8 cellular contexts compared by ENCODE assay signal in the genomic region with DNA sequence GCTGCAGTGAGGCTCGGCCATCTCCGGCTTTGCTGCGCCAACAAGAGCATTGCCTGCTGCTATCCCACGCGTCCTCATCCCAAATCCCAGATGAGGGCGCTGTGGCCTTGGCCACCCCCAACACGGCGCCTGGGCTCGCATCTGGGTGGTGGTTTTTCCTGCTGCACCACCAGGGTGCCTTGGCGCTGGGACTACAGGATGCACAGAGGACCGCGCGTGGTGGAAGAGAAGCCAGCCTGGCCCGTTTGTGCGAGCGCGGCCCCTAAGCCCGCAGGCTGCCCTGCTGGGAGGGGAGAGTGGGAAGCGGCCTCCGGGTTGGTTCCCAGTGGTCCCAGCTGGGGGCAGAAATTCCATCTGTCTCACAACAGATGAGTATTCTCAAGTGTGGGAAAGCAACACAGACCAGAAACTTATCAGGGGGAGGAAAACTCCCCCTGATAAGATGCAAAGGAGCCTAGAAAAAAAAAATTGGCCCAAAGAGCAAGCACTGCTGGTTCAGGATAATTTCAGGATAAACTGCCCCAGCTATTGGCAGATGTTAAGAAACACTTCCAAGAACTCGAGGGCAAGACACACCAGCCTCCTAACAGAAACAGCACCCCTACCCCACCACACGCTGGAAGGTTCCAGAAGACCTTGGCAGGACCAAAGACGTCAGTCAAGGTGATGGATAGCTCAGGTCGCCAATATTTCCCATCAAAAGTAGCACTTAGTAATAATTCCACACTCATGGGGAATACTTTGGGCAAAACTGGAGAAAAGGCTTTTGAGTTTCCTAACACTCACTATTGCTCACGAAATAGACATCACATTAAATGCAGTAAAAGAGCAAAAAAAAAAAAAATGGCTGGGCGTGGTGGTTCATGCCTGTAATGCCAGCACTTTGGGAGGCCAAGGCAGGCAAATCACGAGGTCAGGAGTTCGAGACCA.
DNase-seq lines count a peak whose midpoint lies in the region; ATAC-seq and TF ChIP-seq lines count a peak whose summit lies in the region.

No MANE protein-coding gene starts in this region.

- H3K27me3 ChIP-seq in HCT116 (ENCODE audit: insufficient read depth, low read length) (peaks cover 39% of the 10 kb centered on the region), body of pancreas (no peaks in the 10 kb centered on the region), iPS-20b (ENCODE audit: insufficient read depth, low read length) (no peaks in the 10 kb centered on the region), gastrocnemius medialis (peaks cover 4 to 13% (median 11%) of the 10 kb centered on the region in 3 donors)

- BruUV-seq in HCT116 (replicated peaks; lab: Mats Ljungman, UMichigan), result no TSS peak

- H4K20me1 ChIP-seq in HCT116 (ENCODE audit: insufficient read depth), result no peaks in the 10 kb centered on the region

- H3K4me2 ChIP-seq in HCT116 (ENCODE audit: low read length), result no peak overlapping the region

- TF ChIP-seq CTCF in HCT116 (IDR thresholded peaks at IDR 0.05 in 2 of 3, conservative IDR thresholded peaks at IDR 0.05 in 1 of 3; ENCODE audit: borderline replicate concordance in 1 of 3, insufficient read depth in 1 of 3, low read depth in 2 of 3, low read length in 2 of 3), result peak; percentile 54 to 94 (median 60)
- TF ChIP-seq CTCF in body of pancreas (IDR thresholded peaks at IDR 0.05), result peak in 4 of 7 experiments; percentile 48 to 58 (median 50)
- peak; percentile 34 to 52 (median 46) for TF ChIP-seq CTCF in gastrocnemius medialis (IDR thresholded peaks at IDR 0.05 in 4 of 5, conservative IDR thresholded peaks at IDR 0.05 in 1 of 5)

- 13 to 20% methylated on average over 23 to 28 of the region's 28 CpGs for WGBS in body of pancreas, 2 donors

- TF ChIP-seq POLR2A in HCT116 (IDR thresholded peaks at IDR 0.05; ENCODE audit: borderline replicate concordance, extremely low read depth, insufficient read depth, insufficient read length), result no peak
- TF ChIP-seq POLR2A in body of pancreas (IDR thresholded peaks at IDR 0.05), result no peak
- no peak for TF ChIP-seq POLR2A in gastrocnemius medialis (IDR thresholded peaks at IDR 0.05)

- H3K9me2 ChIP-seq in HCT116 (ENCODE audit: insufficient read depth), result no peaks in the 10 kb centered on the region

- no peaks in the 10 kb centered on the region for H3K36me3 ChIP-seq in HCT116 (ENCODE audit: control insufficient read depth in 1 of 2, insufficient read depth in 2 of 2, low read length in 2 of 2)
- H3K36me3 ChIP-seq in body of pancreas (replicated peaks in 1 of 2; ENCODE audit: insufficient read depth in 1 of 2, low read depth in 2 of 2), result no peaks in the 10 kb centered on the region
- H3K36me3 ChIP-seq in iPS-20b (ENCODE audit: insufficient read depth, low read depth, low read length), result no peaks in the 10 kb centered on the region
- H3K36me3 ChIP-seq in gastrocnemius medialis, result no peaks in the 10 kb centered on the region

- intact Hi-C loops in HCT116 (cut with micrococcal nuclease) (loop anchor here (1.0 to 5.0 kb wide), 3 partner anchors 160 to 225 kb away; no protein-coding TSS in a partner anchor), body of pancreas (cut with DNase I) (no loop called here), gastrocnemius medialis (cut with DNase I; ENCODE audit: low total_unique reads) (loop anchor here (2.0 to 5.0 kb wide), 2 partner anchors 153 to 225 kb away; a partner anchor contains a TSS)

- RAD21 ChIA-PET in HCT116 (lab: Charles Lee; ENCODE audit: low non-redundant PET in 1 of 2, low total read pairs in 2 of 2, uncharacterized antibody in 2 of 2, unreplicated experiment in 2 of 2), result interaction anchor here in 1 of 2 experiments (0.6 to 2.0 kb wide), 2 partner anchors 158 to 159 kb away, joined by 3 to 7 read pairs; no protein-coding TSS in a partner anchor

- no peaks in the 10 kb centered on the region for H3K79me2 ChIP-seq in HCT116 (ENCODE audit: insufficient read depth, low read length)

- no peak overlapping the region for H3K4me3 ChIP-seq in HCT116 (replicated peaks in 1 of 2; ENCODE audit: low read depth in 1 of 2, low read length in 2 of 2)
- H3K4me3 ChIP-seq in body of pancreas, result no peak overlapping the region
- peak overlapping the region; percentile 13; the same call in 1 of the 2 replicates for H3K4me3 ChIP-seq in iPS-20b (ENCODE audit: low read length)
- H3K4me3 ChIP-seq in gastrocnemius medialis, result peak overlapping the region in 1 of 4 donors; percentile 1

- H3K9ac ChIP-seq in HCT116 (ENCODE audit: low read length), result no peak overlapping the region
- no peak overlapping the region for H3K9ac ChIP-seq in iPS-20b (ENCODE audit: low read depth, low read length)

- POLR2A ChIA-PET in HCT116 (lab: Charles Lee), result no interaction called here

- H3K27ac ChIP-seq in HCT116 (ENCODE audit: low read depth, low read length) (no peak overlapping the region), body of pancreas (no peak overlapping the region), iPS-20b (ENCODE audit: low read length) (no peak overlapping the region), gastrocnemius medialis (peak overlapping the region in 1 of 4 donors; percentile 25)

- peaks cover 11 to 19% of the 10 kb centered on the region in 2 experiments for H3K4me1 ChIP-seq in HCT116 (ENCODE audit: control insufficient read depth in 1 of 2, insufficient read depth in 2 of 2, low read length in 2 of 2)
- H3K4me1 ChIP-seq in body of pancreas, result peaks cover 13% of the 10 kb centered on the region
- H3K4me1 ChIP-seq in iPS-20b (ENCODE audit: insufficient read depth, low read length), result peaks cover 16% of the 10 kb centered on the region; the same call in 1 of the 2 replicates
- peaks cover 0 to 13% of the 10 kb centered on the region in 2 donors for H3K4me1 ChIP-seq in gastrocnemius medialis

- H3K9me3 ChIP-seq in HCT116 (ENCODE audit: control insufficient read depth in 1 of 2, insufficient read depth in 1 of 2, low read depth in 1 of 2, low read length in 2 of 2) (peaks cover 0 to 4% of the 10 kb centered on the region in 2 experiments; a peak in 1 of 4 replicates), body of pancreas (no peaks in the 10 kb centered on the region), iPS-20b (ENCODE audit: insufficient read depth, low read depth, low read length) (0 out of 2 replicates have a peak, but pooled peaks cover 2% of the 10 kb centered on the region), gastrocnemius medialis (no peaks in the 10 kb centered on the region)

- TF ChIP-seq RAD21 in HCT116 (IDR thresholded peaks at IDR 0.05; ENCODE audit: low read depth), result peak; percentile 84

- CTCF ChIA-PET in HCT116 (lab: Charles Lee), result interaction anchor here (2.5 to 3.4 kb wide), 2 partner anchors 159 to 178 kb away, joined by 10 to 21 read pairs; no protein-coding TSS in a partner anchor

- DNase-seq in HCT116 (ENCODE audit: low read depth, low spot score) (peak; percentile 41), body of pancreas (peak; percentile 41 to 57 (median 48)), gastrocnemius medialis (peak in 1 of 2 donors; percentile 43), SW 1271 (lab: John Stamatoyannopoulos, UW) (no peak), cerebellar nuclear complex (lab: John Stamatoyannopoulos, UW) (no peak)
- no peak for DNase-seq in effector CD8-positive, alpha-beta T cell (lab: John Stamatoyannopoulos, UW)
- no peak for DNase-seq in stimulated activated CD4-positive, alpha-beta T cell treated with anti-CD3 and anti-CD28 coated beads, Interleukin-4, amount 100 ng/mL, for 24 hours

- in situ Hi-C loops in gastrocnemius medialis (cut with MboI; ENCODE audit: low sequenced_read_pairs in 4 of 4), result no loop called here

- H2AFZ ChIP-seq in HCT116 (ENCODE audit: low read depth, low read length, poor library complexity, severe bottlenecking), result no peak overlapping the region

- ATAC-seq in HCT116 (peak; percentile 68), body of pancreas (peak; percentile 57), gastrocnemius medialis (peak in 1 of 2 donors; percentile 25)

TF ChIP-seq in HCT116, 20 proteins besides CTCF, POLR2A, EP300 and RAD21:
- TF ChIP-seq ELF1 (IDR thresholded peaks at IDR 0.05; ENCODE audit: borderline replicate concordance, low read depth) (no peak), EGR1 (IDR thresholded peaks at IDR 0.05; ENCODE audit: low read depth) (no peak)
- TF ChIP-seq, protein P1, sequence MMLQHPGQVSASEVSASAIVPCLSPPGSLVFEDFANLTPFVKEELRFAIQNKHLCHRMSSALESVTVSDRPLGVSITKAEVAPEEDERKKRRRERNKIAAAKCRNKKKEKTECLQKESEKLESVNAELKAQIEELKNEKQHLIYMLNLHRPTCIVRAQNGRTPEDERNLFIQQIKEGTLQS (IDR thresholded peaks at IDR 0.05), result no peak
- TF ChIP-seq, protein P2, sequence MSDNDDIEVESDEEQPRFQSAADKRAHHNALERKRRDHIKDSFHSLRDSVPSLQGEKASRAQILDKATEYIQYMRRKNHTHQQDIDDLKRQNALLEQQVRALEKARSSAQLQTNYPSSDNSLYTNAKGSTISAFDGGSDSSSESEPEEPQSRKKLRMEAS (IDR thresholded peaks at IDR 0.05), result no peak
- TF ChIP-seq, protein P3, sequence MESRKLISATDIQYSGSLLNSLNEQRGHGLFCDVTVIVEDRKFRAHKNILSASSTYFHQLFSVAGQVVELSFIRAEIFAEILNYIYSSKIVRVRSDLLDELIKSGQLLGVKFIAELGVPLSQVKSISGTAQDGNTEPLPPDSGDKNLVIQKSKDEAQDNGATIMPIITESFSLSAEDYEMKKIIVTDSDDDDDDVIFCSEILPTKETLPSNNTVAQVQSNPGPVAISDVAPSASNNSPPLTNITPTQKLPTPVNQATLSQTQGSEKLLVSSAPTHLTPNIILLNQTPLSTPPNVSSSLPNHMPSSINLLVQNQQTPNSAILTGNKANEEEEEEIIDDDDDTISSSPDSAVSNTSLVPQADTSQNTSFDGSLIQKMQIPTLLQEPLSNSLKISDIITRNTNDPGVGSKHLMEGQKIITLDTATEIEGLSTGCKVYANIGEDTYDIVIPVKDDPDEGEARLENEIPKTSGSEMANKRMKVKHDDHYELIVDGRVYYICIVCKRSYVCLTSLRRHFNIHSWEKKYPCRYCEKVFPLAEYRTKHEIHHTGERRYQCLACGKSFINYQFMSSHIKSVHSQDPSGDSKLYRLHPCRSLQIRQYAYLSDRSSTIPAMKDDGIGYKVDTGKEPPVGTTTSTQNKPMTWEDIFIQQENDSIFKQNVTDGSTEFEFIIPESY (IDR thresholded peaks at IDR 0.05; ENCODE audit: extremely low read depth, insufficient replicate concordance, low read length), result no peak

Comparison
In these comparisons a context has a peak if more than half of its experiments do, and no peak if none do; other contexts are left out.
1. DNase-seq: peak in HCT116 (single experiment) and body of pancreas (4 of 4); none in effector CD8-positive, alpha-beta T cell (single experiment), stimulated activated CD4-positive, alpha-beta T cell treated with anti-CD3 and anti-CD28 coated beads, Interleukin-4, amount 100 ng/mL, for 24 hours (single experiment), SW 1271 (0 of 2) and cerebellar nuclear complex (0 of 2).
2. Peak in every context shown above with its lines, with median percentiles within 50 percentile points of each other: CTCF ChIP-seq.